ENCODE assay signal across 22 cellular contexts in the genomic region with DNA sequence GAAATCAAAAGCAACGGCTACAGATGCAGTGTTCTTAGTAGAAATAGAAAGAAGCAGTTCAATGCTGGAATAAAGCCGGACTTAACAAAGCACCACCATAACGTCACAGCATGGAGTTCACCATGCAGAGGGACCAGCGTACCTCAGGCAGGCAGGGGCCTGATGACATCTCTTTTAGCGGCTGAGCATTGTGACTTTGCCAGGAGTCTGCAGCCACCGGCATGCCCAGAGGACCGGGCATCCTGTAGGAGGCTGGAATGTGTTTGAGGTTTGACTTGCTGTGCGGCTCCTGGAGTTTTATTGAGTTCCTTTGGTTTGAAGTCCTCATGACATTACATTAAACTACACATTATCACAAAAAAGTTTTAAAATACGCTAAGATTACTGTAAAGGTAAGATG.
DNase-seq lines count a peak whose midpoint lies in the region; ATAC-seq and TF ChIP-seq lines count a peak whose summit lies in the region.
"Had no signal": no experiment of that assay in that cellular context is flagged by ENCODE, and none has a peak within 500 bp of the region (broad histone marks: within the 10 kb centered on the region; RNA-seq: fewer than 3 reads in every experiment).

No MANE protein-coding gene starts in this region.

- no peaks in the 10 kb centered on the region for H3K79me2 ChIP-seq in smooth muscle cell (ENCODE audit: low read depth)

- CTCF ChIA-PET in activated CD8-positive, alpha-beta T cell treated with anti-CD3 and anti-CD28 coated beads, Interleukin-2, amount 10 ng/mL, durations not matched to agents 7 days and 5 days (lab: Charles Lee): no interaction called here

- H4K20me1 ChIP-seq in smooth muscle cell (ENCODE audit: low read depth): no peaks in the 10 kb centered on the region

- no peak for ATAC-seq in activated CD8-positive, alpha-beta T cell treated with anti-CD3 and anti-CD28 coated beads, Interleukin-2, amount 10 ng/mL, durations not matched to agents 7 days and 5 days
- ATAC-seq: CD8-positive, alpha-beta T cell had no signal

- peaks cover 25% of the 10 kb centered on the region for H3K36me3 Mint-ChIP-seq in activated CD8-positive, alpha-beta T cell treated with anti-CD3 and anti-CD28 coated beads, Interleukin-2, amount 10 ng/mL, durations not matched to agents 7 days and 5 days (ENCODE audit: low read depth)
- no peaks in the 10 kb centered on the region for H3K36me3 Mint-ChIP-seq in activated T-helper 2 cell treated with anti-CD3 and anti-CD28 coated beads, Interferon-gamma antibody, Interleukin-2, Interleukin-4, amounts not matched to agents 10 μg/mL and 5 μg/mL and 100 μg/mL, durations not matched to agents 14 hours and 24 hours and 36 hours (ENCODE audit: low read depth)
- H3K36me3 Mint-ChIP-seq: CD8-positive, alpha-beta T cell had no signal

- H3F3A ChIP-seq in smooth muscle cell (ENCODE audit: low read depth): no peaks in the 10 kb centered on the region

- H3K9me3 ChIP-seq in smooth muscle cell (replicated peaks; ENCODE audit: low read depth): no peaks in the 10 kb centered on the region
- H3K9me3 ChIP-seq: Caco-2 had no signal

- H3K4me3 ChIP-seq in smooth muscle cell: no peak overlapping the region

- peaks cover 3% of the 10 kb centered on the region for H3K9me3 Mint-ChIP-seq in activated CD8-positive, alpha-beta T cell treated with anti-CD3 and anti-CD28 coated beads, Interleukin-2, amount 10 ng/mL, durations not matched to agents 7 days and 5 days (ENCODE audit: insufficient read depth)
- H3K9me3 Mint-ChIP-seq in activated T-helper 2 cell treated with anti-CD3 and anti-CD28 coated beads, Interferon-gamma antibody, Interleukin-2, Interleukin-4, amounts not matched to agents 10 μg/mL and 5 μg/mL and 100 μg/mL, durations not matched to agents 14 hours and 24 hours and 36 hours: no peaks in the 10 kb centered on the region
- H3K9me3 Mint-ChIP-seq: CD8-positive, alpha-beta T cell had no signal

- TF ChIP-seq CTCF in smooth muscle cell (IDR thresholded peaks at IDR 0.05; ENCODE audit: borderline replicate concordance, insufficient read depth, poor library complexity, severe bottlenecking): no peak

- peak overlapping the region; percentile 62 for H3K4me2 ChIP-seq in smooth muscle cell

- no peak overlapping the region for H3K27ac ChIP-seq in smooth muscle cell (ENCODE audit: low read depth)
- H3K27ac ChIP-seq: C4-2B had no signal

- peak; percentile 65 for DNase-seq in H4 (ENCODE audit: low spot score)
- peak; percentile 13 for DNase-seq in LoVo (ENCODE audit: low spot score)
- no peak for DNase-seq in activated CD8-positive, alpha-beta T cell treated with anti-CD3 and anti-CD28 coated beads, Interleukin-2, amount 10 ng/mL, durations not matched to agents 7 days and 5 days
- no peak for DNase-seq in smooth muscle cell (lab: John Stamatoyannopoulos, UW; ENCODE audit: unreplicated experiment)
- DNase-seq in activated CD4-positive, alpha-beta T cell treated with anti-CD3 and anti-CD28 coated beads, Interleukin-2, amount 50 U/mL, for 4 hours: no peak
- no peak for DNase-seq in activated T-helper 2 cell treated with anti-CD3 and anti-CD28 coated beads, Interferon-gamma antibody, Interleukin-2, Interleukin-4, amounts not matched to agents 10 μg/mL and 5 μg/mL and 100 μg/mL, durations not matched to agents 14 hours and 24 hours and 36 hours (ENCODE audit: low spot score)
- no peak for DNase-seq in iPS-NIHi11 (ENCODE audit: low spot score)
- DNase-seq: Caco-2; CD8-positive, alpha-beta T cell; IMR-90; KG1; NCI-H1092 treated with DMSO at 0.1 percent for 48 hours; NCI-H1436; NCI-H187; NCI-H2081 treated with DMSO at 0.1 percent for 48 hours; NCI-H2171; NCI-H226; NCI-H510A; Right ventricle myocardium superior; RPMI8226 had no signal

- H3K27ac Mint-ChIP-seq in activated CD8-positive, alpha-beta T cell treated with anti-CD3 and anti-CD28 coated beads, Interleukin-2, amount 10 ng/mL, durations not matched to agents 7 days and 5 days: peak overlapping the region; percentile 61
- no peak overlapping the region for H3K27ac Mint-ChIP-seq in activated T-helper 2 cell treated with anti-CD3 and anti-CD28 coated beads, Interferon-gamma antibody, Interleukin-2, Interleukin-4, amounts not matched to agents 10 μg/mL and 5 μg/mL and 100 μg/mL, durations not matched to agents 14 hours and 24 hours and 36 hours
- H3K27ac Mint-ChIP-seq: B cell had no signal

- WGBS in smooth muscle cell (ENCODE audit: low lambda C conversion rate): 78% methylated on average over 9 of the region's 9 CpGs

- no peaks in the 10 kb centered on the region for H3K27me3 Mint-ChIP-seq in activated CD8-positive, alpha-beta T cell treated with anti-CD3 and anti-CD28 coated beads, Interleukin-2, amount 10 ng/mL, durations not matched to agents 7 days and 5 days (ENCODE audit: low read depth)
- peaks cover 2% of the 10 kb centered on the region for H3K27me3 Mint-ChIP-seq in activated T-helper 2 cell treated with anti-CD3 and anti-CD28 coated beads, Interferon-gamma antibody, Interleukin-2, Interleukin-4, amounts not matched to agents 10 μg/mL and 5 μg/mL and 100 μg/mL, durations not matched to agents 14 hours and 24 hours and 36 hours (ENCODE audit: low read depth)

- POLR2A ChIA-PET in activated CD8-positive, alpha-beta T cell treated with anti-CD3 and anti-CD28 coated beads, Interleukin-2, amount 10 ng/mL, durations not matched to agents 7 days and 5 days (lab: Charles Lee): interaction anchor here (0.6 kb wide), 1 partner anchor 512 kb away, joined by 3 read pairs; no protein-coding TSS in a partner anchor

- no peaks in the 10 kb centered on the region for H3K27me3 ChIP-seq in smooth muscle cell (ENCODE audit: low read depth)

- intact Hi-C loops in activated T-helper 2 cell treated with anti-CD3 and anti-CD28 coated beads, Interferon-gamma antibody, Interleukin-2, Interleukin-4, amounts not matched to agents 10 μg/mL and 5 μg/mL and 100 μg/mL, durations not matched to agents 14 hours and 24 hours and 36 hours (cut with micrococcal nuclease): no loop called here

- H3K36me3 ChIP-seq in smooth muscle cell (ENCODE audit: low read depth): no peaks in the 10 kb centered on the region

- H3K4me1 Mint-ChIP-seq in activated CD8-positive, alpha-beta T cell treated with anti-CD3 and anti-CD28 coated beads, Interleukin-2, amount 10 ng/mL, durations not matched to agents 7 days and 5 days (ENCODE audit: low read depth): peaks cover 78% of the 10 kb centered on the region
- peaks cover 39% of the 10 kb centered on the region for H3K4me1 Mint-ChIP-seq in activated T-helper 2 cell treated with anti-CD3 and anti-CD28 coated beads, Interferon-gamma antibody, Interleukin-2, Interleukin-4, amounts not matched to agents 10 μg/mL and 5 μg/mL and 100 μg/mL, durations not matched to agents 14 hours and 24 hours and 36 hours (ENCODE audit: low read depth)

- peaks cover 14% of the 10 kb centered on the region for H3K4me1 ChIP-seq in smooth muscle cell (ENCODE audit: low read depth)

- H2AFZ ChIP-seq in smooth muscle cell (ENCODE audit: low read depth): no peak overlapping the region

- H3K4me3 Mint-ChIP-seq in activated CD8-positive, alpha-beta T cell treated with anti-CD3 and anti-CD28 coated beads, Interleukin-2, amount 10 ng/mL, durations not matched to agents 7 days and 5 days: no peak overlapping the region
- no peak overlapping the region for H3K4me3 Mint-ChIP-seq in activated T-helper 2 cell treated with anti-CD3 and anti-CD28 coated beads, Interferon-gamma antibody, Interleukin-2, Interleukin-4, amounts not matched to agents 10 μg/mL and 5 μg/mL and 100 μg/mL, durations not matched to agents 14 hours and 24 hours and 36 hours (ENCODE audit: low read depth)
- H3K4me3 Mint-ChIP-seq: B cell had no signal

- H3K9ac ChIP-seq in smooth muscle cell (ENCODE audit: low read depth): no peak overlapping the region

Comparison
In these comparisons a context has a peak if more than half of its experiments do, and no peak if none do; other contexts are left out.
1. DNase-seq: peak in H4 (single experiment) and LoVo (single experiment); none in activated CD8-positive, alpha-beta T cell treated with anti-CD3 and anti-CD28 coated beads, Interleukin-2, amount 10 ng/mL, durations not matched to agents 7 days and 5 days (single experiment), smooth muscle cell (single experiment), activated CD4-positive, alpha-beta T cell treated with anti-CD3 and anti-CD28 coated beads, Interleukin-2, amount 50 U/mL, for 4 hours (0 of 2), activated T-helper 2 cell treated with anti-CD3 and anti-CD28 coated beads, Interferon-gamma antibody, Interleukin-2, Interleukin-4, amounts not matched to agents 10 μg/mL and 5 μg/mL and 100 μg/mL, durations not matched to agents 14 hours and 24 hours and 36 hours (single experiment) and iPS-NIHi11 (single experiment).